ENCODE assay signal across 1 cellular context in genomic region chr7:153808117-153808516, GRCh38.
TF ChIP-seq lines count a peak whose summit lies in the region.

No MANE protein-coding gene starts in this region.

TF ChIP-seq in HepG2, 621 proteins besides CTCF, POLR2A, EP300 and RAD21 (continued from another document):
- TF ChIP-seq MNT (IDR thresholded peaks at IDR 0.05): peak; percentile 83
